15 cellular contexts compared by ENCODE assay signal in the genomic region with DNA sequence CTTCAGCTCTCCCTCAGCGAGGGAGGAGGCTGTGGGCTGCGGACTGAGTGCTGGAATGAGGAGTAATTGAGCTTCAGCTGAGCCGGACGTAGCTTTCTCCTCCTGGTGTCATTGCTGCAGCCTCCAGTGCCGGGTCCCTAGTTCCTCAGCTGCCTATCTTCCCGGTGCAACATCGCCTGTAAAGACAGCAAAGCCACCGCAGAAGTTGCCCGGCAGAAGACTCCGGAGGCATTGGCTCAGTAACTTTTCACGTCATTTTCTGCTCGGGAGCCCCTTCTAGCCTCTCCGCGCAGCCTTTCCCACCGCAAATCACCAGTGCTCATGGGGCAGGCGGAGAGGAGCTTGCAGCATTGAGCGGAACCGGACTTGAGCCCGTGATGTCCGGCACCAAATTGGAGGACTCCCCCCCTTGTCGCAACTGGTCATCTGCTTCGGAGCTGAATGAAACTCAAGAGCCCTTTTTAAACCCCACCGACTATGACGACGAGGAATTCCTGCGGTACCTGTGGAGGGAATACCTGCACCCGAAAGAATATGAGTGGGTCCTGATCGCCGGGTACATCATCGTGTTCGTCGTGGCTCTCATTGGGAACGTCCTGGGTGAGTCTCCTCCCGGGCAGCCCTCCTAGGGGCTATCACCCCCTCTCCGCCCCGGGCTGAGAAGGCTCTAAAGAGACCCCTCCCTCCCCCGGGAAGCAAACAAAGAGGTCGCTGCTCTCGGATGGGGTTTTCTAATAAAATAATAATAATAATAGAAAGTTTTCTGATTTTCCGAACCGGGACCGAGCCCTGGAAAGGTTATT. TPM values are rescaled to one million over a fixed set of nuclear protein-coding genes. Genes with fewer than 3 reads are reported as not detected.
A peak's percentile ranks its signal among the peaks of the same experiment; 100 is the strongest.
DNase-seq lines count a peak whose midpoint lies in the region; ATAC-seq and TF ChIP-seq lines count a peak whose summit lies in the region.
"Had no signal": no experiment of that assay in that cellular context is flagged by ENCODE, and none has a peak within 500 bp of the region (broad histone marks: within the 10 kb centered on the region; RNA-seq: fewer than 3 reads in every experiment).

HCRTR2 (plus strand) TSS at position 305 of the 803 bp plus-strand sequence; CDS start at position 378, 73 bp downstream.

- H3K4me3 Mint-ChIP-seq in glutamatergic neuron (ENCODE audit: unreplicated experiment): peak within 1 kb of the TSS; percentile 84

- no peaks in the 10 kb centered on the region for H3K36me3 Mint-ChIP-seq in glutamatergic neuron (ENCODE audit: unreplicated experiment)

- H3K27me3 Mint-ChIP-seq in glutamatergic neuron (ENCODE audit: unreplicated experiment): no peaks in the 10 kb centered on the region

- ATAC-seq in RWPE2 (ENCODE audit: low read depth) (peak; percentile 23; the same call in 1 of the 3 replicates), HG03439 (IDR thresholded peaks at IDR 0.05; ENCODE audit: unreplicated experiment) (no peak)

- no peaks in the 10 kb centered on the region for H3K9me3 ChIP-seq in RWPE2 (ENCODE audit: severe bottlenecking)
- H3K9me3 ChIP-seq: BLaER1, vagina had no signal

- H3K36me3 ChIP-seq in RWPE2 (ENCODE audit: low read depth): no peaks in the 10 kb centered on the region
- H3K36me3 ChIP-seq: BLaER1, vagina had no signal

- DNase-seq in ELR (ENCODE audit: low read depth) (peak; percentile 9), RWPE2 (ENCODE audit: low spot score) (no peak), glutamatergic neuron (peak; percentile 29), occipital lobe (lab: John Stamatoyannopoulos, UW) (no peak), SW 1271 (lab: John Stamatoyannopoulos, UW) (no peak), SKM-1 treated with dmso at 0.1 percent for 144 hours (lab: John Stamatoyannopoulos, UW; ENCODE audit: unreplicated experiment) (no peak), NOMO-1 (lab: John Stamatoyannopoulos, UW; ENCODE audit: unreplicated experiment in 2 of 2) (no peak)
- DNase-seq: activated CD8-positive, alpha-beta memory T cell treated with anti-CD3 and anti-CD28 coated beads, Interleukin-2, amount 50 U/mL, for 48 hours; GOT3; Karpas-422 had no signal

- H3K9me3 Mint-ChIP-seq in glutamatergic neuron (ENCODE audit: unreplicated experiment): no peaks in the 10 kb centered on the region

- H3K4me1 ChIP-seq in RWPE2 (ENCODE audit: insufficient read depth, poor library complexity, severe bottlenecking): no peaks in the 10 kb centered on the region
- H3K4me1 ChIP-seq: BLaER1 had no signal

- H3K4me3 ChIP-seq in RWPE2 (ENCODE audit: severe bottlenecking): no peak within 1 kb of the TSS
- H3K4me3 ChIP-seq: BLaER1 had no signal

- no peak within 1 kb of the TSS for H3K27ac Mint-ChIP-seq in glutamatergic neuron (ENCODE audit: unreplicated experiment)

- H3K27ac ChIP-seq in RWPE2 (ENCODE audit: poor library complexity, severe bottlenecking): no peak within 1 kb of the TSS
- H3K27ac ChIP-seq: BLaER1, vagina had no signal

- H3K4me1 Mint-ChIP-seq in glutamatergic neuron (ENCODE audit: low read depth, unreplicated experiment): no peaks in the 10 kb centered on the region

- TF ChIP-seq CTCF in RWPE2 (IDR thresholded peaks at IDR 0.05; ENCODE audit: poor library complexity, severe bottlenecking) (no peak), glutamatergic neuron (IDR thresholded peaks at IDR 0.05; ENCODE audit: partially characterized antibody, unreplicated experiment) (no peak)

- H3K27me3 ChIP-seq in RWPE2 (ENCODE audit: insufficient read depth, poor library complexity, severe bottlenecking): peaks cover 43% of the 10 kb centered on the region
- H3K27me3 ChIP-seq: BLaER1, vagina had no signal

RNA-seq across cellular contexts. Expression of gene HCRTR2, which starts in this region (rescaled TPM):
- total RNA-seq in glutamatergic neuron (ENCODE audit: unreplicated experiment): not detected
- 14.3 TPM for total RNA-seq in occipital lobe
- total RNA-seq: endothelial cell of umbilical vein, renal cortical epithelial cell, vagina had no signal

Comparison
In these comparisons a context has a peak if more than half of its experiments do, and no peak if none do; other contexts are left out.
1. RNA of gene HCRTR2 (total RNA-seq): 14.3 TPM in occipital lobe (single experiment); not detected in glutamatergic neuron (single experiment); every median in the first group is over 10 times any median in the second.
2. Peak in DNase-seq in glutamatergic neuron; RNA of the gene not detected or under 1 TPM.